ENCODE assay signal across 21 cellular contexts in genomic region chr7:105802611-105803520, GRCh38.
DNase-seq lines count a peak whose midpoint lies in the region; ATAC-seq and TF ChIP-seq lines count a peak whose summit lies in the region.
"Had no signal": no experiment of that assay in that cellular context is flagged by ENCODE, and none has a peak within 500 bp of the region (broad histone marks: within the 10 kb centered on the region; RNA-seq: fewer than 3 reads in every experiment).

No MANE protein-coding gene starts in this region.

- intact Hi-C loops in tibial artery (cut with DNase I; ENCODE audit: low total_unique reads): no loop called here

- no peak overlapping the region for H2BK5ac ChIP-seq in mesenchymal stem cell (ENCODE audit: low read depth, low read length, poor library complexity, severe bottlenecking)

- peaks cover 30% of the 10 kb centered on the region for H3K4me1 ChIP-seq in mesenchymal stem cell (ENCODE audit: control insufficient read depth, insufficient read depth, low read depth, low read length)
- H3K4me1 ChIP-seq in tibial artery: peaks cover 0 to 27% (median 10%) of the 10 kb centered on the region in 4 donors
- H3K4me1 ChIP-seq: psoas muscle had no signal

- no peak overlapping the region for H3K27ac ChIP-seq in mesenchymal stem cell (ENCODE audit: low read length, poor library complexity, severe bottlenecking)
- no peak overlapping the region for H3K27ac ChIP-seq in tibial artery
- H3K27ac ChIP-seq: C4-2B, heart right ventricle, psoas muscle had no signal

- peak overlapping the region; percentile 74 for H2BK120ac ChIP-seq in mesenchymal stem cell (ENCODE audit: low read depth, low read length)

- no peak overlapping the region for H2AFZ ChIP-seq in mesenchymal stem cell (ENCODE audit: low read depth, low read length)

- H4K8ac ChIP-seq in mesenchymal stem cell (ENCODE audit: low read length): no peak overlapping the region

- H3K36me3 ChIP-seq in mesenchymal stem cell (ENCODE audit: control insufficient read depth in 1 of 2, insufficient read depth in 2 of 2, low read depth in 1 of 2, low read length in 2 of 2) (no peaks in the 10 kb centered on the region), tibial artery (no peaks in the 10 kb centered on the region)
- H3K36me3 ChIP-seq: heart right ventricle had no signal

- H3K9ac ChIP-seq in mesenchymal stem cell (ENCODE audit: low read length): no peak overlapping the region

- H3K4me2 ChIP-seq in mesenchymal stem cell (ENCODE audit: low read length, poor library complexity, severe bottlenecking): no peak overlapping the region

- H3K79me1 ChIP-seq in mesenchymal stem cell (replicated peaks; ENCODE audit: low read length, poor library complexity, severe bottlenecking): peaks cover 28% of the 10 kb centered on the region

- TF ChIP-seq CTCF in epithelial cell of esophagus (IDR thresholded peaks at IDR 0.05; ENCODE audit: insufficient read depth, low read depth, low read length, missing control alignments) (no peak), tibial artery (IDR thresholded peaks at IDR 0.05) (no peak)

- H3K9me3 ChIP-seq in mesenchymal stem cell (ENCODE audit: control insufficient read depth, low read length) (no peaks in the 10 kb centered on the region), tibial artery (no peaks in the 10 kb centered on the region)
- H3K9me3 ChIP-seq: heart right ventricle, psoas muscle had no signal

- H3K23ac ChIP-seq in mesenchymal stem cell (ENCODE audit: low read length in 2 of 2): no peak overlapping the region

- peak overlapping the region in 1 of 2 experiments; percentile 7 for H2BK12ac ChIP-seq in mesenchymal stem cell (ENCODE audit: low read length in 2 of 2)

- peak overlapping the region; percentile 40 to 52 for H3K4ac ChIP-seq in mesenchymal stem cell (ENCODE audit: low read depth in 1 of 2, low read length in 2 of 2)

- peak overlapping the region; percentile 60 for H4K91ac ChIP-seq in mesenchymal stem cell (ENCODE audit: low read length)

- DNase-seq in AG08396 (ENCODE audit: low spot score) (peak; percentile 33), HuH-7 (ENCODE audit: low spot score) (peak; percentile 32), epithelial cell of esophagus (ENCODE audit: low read depth) (peak; percentile 15), mesenchymal stem cell (peak; percentile 65), tibial artery (no peak), GM03348 (ENCODE audit: low spot score) (no peak)
- DNase-seq: activated CD4-positive, CD25-positive, alpha-beta regulatory T cell; activated T-cell treated with anti-CD3 and anti-CD28 coated beads, Interleukin-2, amount 50 U/mL, for 48 hours; DMS153; heart right ventricle; NCI-H1105; NCI-H2107; NCI-H526; psoas muscle; SHP77; stimulated activated CD8-positive, alpha-beta memory T cell treated with anti-CD3 and anti-CD28 coated beads, Interleukin-4, amount 100 ng/mL, for 48 hours; T-helper 2 cell had no signal

- H2AK5ac ChIP-seq in mesenchymal stem cell (ENCODE audit: low read length, severe bottlenecking): peak overlapping the region; percentile 28

- no peak overlapping the region for H2BK15ac ChIP-seq in mesenchymal stem cell (ENCODE audit: low read depth, poor library complexity, severe bottlenecking)

- WGBS in mesenchymal stem cell: 81% methylated on average over 7 of the region's 8 CpGs

- H3K27me3 ChIP-seq in mesenchymal stem cell (ENCODE audit: control insufficient read depth in 1 of 2, insufficient read depth in 1 of 2, low read length in 2 of 2) (no peaks in the 10 kb centered on the region), tibial artery (no peaks in the 10 kb centered on the region)
- H3K27me3 ChIP-seq: heart right ventricle had no signal

- H3K18ac ChIP-seq in mesenchymal stem cell (ENCODE audit: low read depth in 1 of 2, low read length in 2 of 2): peak overlapping the region; percentile 43 to 52

- no peak for ATAC-seq in HG03108 (IDR thresholded peaks at IDR 0.05; ENCODE audit: unreplicated experiment)
- no peak for ATAC-seq in GM21786 (IDR thresholded peaks at IDR 0.05; ENCODE audit: unreplicated experiment)
- ATAC-seq: activated naive CD4-positive, alpha-beta T cell treated with anti-CD3 and anti-CD28 coated beads, Interleukin-2, amount 50 U/mL, for 72 hours; heart right ventricle; psoas muscle had no signal

- H3K14ac ChIP-seq in mesenchymal stem cell (ENCODE audit: low read length in 2 of 2): no peak overlapping the region

- H3K4me3 ChIP-seq in epithelial cell of esophagus (ENCODE audit: low read length): no peak overlapping the region
- no peak overlapping the region for H3K4me3 ChIP-seq in mesenchymal stem cell (ENCODE audit: insufficient read depth in 1 of 2, low read depth in 1 of 2, low read length in 2 of 2)
- H3K4me3 ChIP-seq in tibial artery: no peak overlapping the region
- H3K4me3 ChIP-seq: heart right ventricle, psoas muscle had no signal

Comparison
In these comparisons a context has a peak if more than half of its experiments do, and no peak if none do; other contexts are left out.
1. DNase-seq: peak in AG08396 (single experiment), HuH-7 (single experiment), epithelial cell of esophagus (single experiment) and mesenchymal stem cell (single experiment); none in tibial artery (0 of 2) and GM03348 (single experiment).